ENCODE assay signal across 9 cellular contexts in the genomic region with DNA sequence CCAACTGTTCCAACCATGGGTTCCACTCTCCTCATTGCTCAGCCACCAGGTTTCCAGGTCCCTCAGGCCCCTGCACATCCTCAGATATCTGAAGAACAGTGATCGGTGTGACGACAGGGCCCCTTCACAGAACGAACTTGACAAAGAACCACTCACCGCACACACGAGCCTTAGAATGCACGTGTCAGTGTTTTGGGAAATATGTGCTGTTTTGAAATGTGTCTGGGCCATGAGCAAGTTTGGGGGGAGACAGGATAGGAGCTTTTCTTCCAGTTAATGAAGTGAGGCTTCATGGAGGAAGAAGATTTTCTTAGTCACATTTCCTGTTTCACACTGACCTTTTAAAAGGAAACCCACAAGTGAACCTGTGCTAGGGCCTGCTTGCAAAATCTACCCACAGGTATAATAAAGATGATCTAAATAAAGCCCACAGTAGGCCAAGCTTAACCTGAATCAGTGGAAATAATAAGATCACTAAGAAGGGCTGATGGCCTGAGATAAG. TPM values are rescaled to one million over a fixed set of nuclear protein-coding genes. Genes with fewer than 3 reads are reported as not detected.
DNase-seq lines count a peak whose midpoint lies in the region; ATAC-seq and TF ChIP-seq lines count a peak whose summit lies in the region.
"Had no signal": no experiment of that assay in that cellular context is flagged by ENCODE, and none has a peak within 500 bp of the region (broad histone marks: within the 10 kb centered on the region; RNA-seq: fewer than 3 reads in every experiment).

No MANE protein-coding gene starts in this region.

- H3K79me2 ChIP-seq in parathyroid adenoma (no peaks in the 10 kb centered on the region), osteoblast (ENCODE audit: insufficient read depth, low read length) (no peaks in the 10 kb centered on the region)

- no peaks in the 10 kb centered on the region for H3K36me3 Mint-ChIP-seq in IgD-negative memory B cell
- no peaks in the 10 kb centered on the region for H3K36me3 Mint-ChIP-seq in activated T-cell treated with anti-CD3 and anti-CD28 coated beads, Interleukin-2, amount 50 U/mL, for 24 hours (ENCODE audit: low read depth)

- H3K27ac Mint-ChIP-seq in IgD-negative memory B cell = peak overlapping the region; percentile 21 to 90 (median 69)
- H3K27ac Mint-ChIP-seq in activated T-cell treated with anti-CD3 and anti-CD28 coated beads, Interleukin-2, amount 50 U/mL, for 24 hours = peak overlapping the region; percentile 89

- ATAC-seq in GM18870 (IDR thresholded peaks at IDR 0.05; ENCODE audit: unreplicated experiment) (peak; percentile 58), GM19467 (IDR thresholded peaks at IDR 0.05; ENCODE audit: unreplicated experiment) (no peak)

- no peaks in the 10 kb centered on the region for H3K27me3 Mint-ChIP-seq in IgD-negative memory B cell
- H3K27me3 Mint-ChIP-seq in activated T-cell treated with anti-CD3 and anti-CD28 coated beads, Interleukin-2, amount 50 U/mL, for 24 hours = no peaks in the 10 kb centered on the region

- no peak for TF ChIP-seq EP300 in transverse colon (IDR thresholded peaks at IDR 0.05; ENCODE audit: low read depth)

- H3K36me3 ChIP-seq in parathyroid adenoma (ENCODE audit: control insufficient read depth, insufficient read depth, low read length) (no peaks in the 10 kb centered on the region), transverse colon (no peaks in the 10 kb centered on the region), osteoblast (ENCODE audit: insufficient read depth, low read length) (no peaks in the 10 kb centered on the region)
- H3K36me3 ChIP-seq: thoracic aorta had no signal

- H3K4me3 ChIP-seq in parathyroid adenoma (ENCODE audit: low read depth, low read length) (peak overlapping the region; percentile 1), transverse colon (no peak overlapping the region), osteoblast (ENCODE audit: insufficient read depth, low read length) (no peak overlapping the region)
- H3K4me3 ChIP-seq: thoracic aorta had no signal

- H3K27ac ChIP-seq in parathyroid adenoma (peak overlapping the region; percentile 79), transverse colon (peak overlapping the region in 2 of 4 donors; percentile 32 to 62), osteoblast (ENCODE audit: low read depth, low read length) (no peak overlapping the region)
- H3K27ac ChIP-seq: thoracic aorta had no signal

- H3K9me3 ChIP-seq in parathyroid adenoma (ENCODE audit: control insufficient read depth, low read length) (no peaks in the 10 kb centered on the region), transverse colon (no peaks in the 10 kb centered on the region), osteoblast (ENCODE audit: low read depth, low read length) (no peaks in the 10 kb centered on the region)
- H3K9me3 ChIP-seq: thoracic aorta had no signal

- in situ Hi-C loops in transverse colon (cut with MboI; ENCODE audit: low pct_ligation_motif_present in 1 of 4, low pct_unique_long_range_greater_than_20kb in 1 of 4, low sequenced_read_pairs in 3 of 4) = no loop called here

- H3K27me3 ChIP-seq in parathyroid adenoma (ENCODE audit: control insufficient read depth, insufficient read depth, low read length) (no peaks in the 10 kb centered on the region), transverse colon (no peaks in the 10 kb centered on the region), osteoblast (ENCODE audit: insufficient read depth, low read length) (no peaks in the 10 kb centered on the region)

- TF ChIP-seq CTCF in parathyroid adenoma (IDR thresholded peaks at IDR 0.05) = no peak
- no peak for TF ChIP-seq CTCF in transverse colon (IDR thresholded peaks at IDR 0.05)
- no peak for TF ChIP-seq CTCF in osteoblast (IDR thresholded peaks at IDR 0.05; ENCODE audit: extremely low read depth, low read depth, low read length)

- H3K4me3 Mint-ChIP-seq in IgD-negative memory B cell = peak overlapping the region in 3 of 4 donors; percentile 16 to 77 (median 58)
- H3K4me3 Mint-ChIP-seq in activated T-cell treated with anti-CD3 and anti-CD28 coated beads, Interleukin-2, amount 50 U/mL, for 24 hours = peak overlapping the region; percentile 24

- WGBS in transverse colon (ENCODE audit: low coverage in 1 of 2), 2 donors = 74 to 80% methylated on average over 1 to 6 of the region's 6 CpGs

- H2AFZ ChIP-seq in parathyroid adenoma = peak overlapping the region; percentile 13
- no peak overlapping the region for H2AFZ ChIP-seq in osteoblast (ENCODE audit: low read length)

- peaks cover 37 to 41% (median 39%) of the 10 kb centered on the region in 3 donors for H3K4me1 Mint-ChIP-seq in IgD-negative memory B cell
- H3K4me1 Mint-ChIP-seq in activated T-cell treated with anti-CD3 and anti-CD28 coated beads, Interleukin-2, amount 50 U/mL, for 24 hours (ENCODE audit: low read depth) = peaks cover 46% of the 10 kb centered on the region

- H3K9ac ChIP-seq in parathyroid adenoma = no peak overlapping the region

- peak; percentile 64 for DNase-seq in activated T-cell treated with anti-CD3 and anti-CD28 coated beads, Interleukin-2, amount 50 U/mL, for 24 hours
- no peak for DNase-seq in transverse colon
- no peak for DNase-seq in cerebellar cortex (ENCODE audit: low spot score)
- no peak for DNase-seq in osteoblast (ENCODE audit: insufficient read length, low spot score, missing footprints)

- H3K4me1 ChIP-seq in parathyroid adenoma (peaks cover 37% of the 10 kb centered on the region), transverse colon (peaks cover 0 to 31% (median 13%) of the 10 kb centered on the region in 4 donors), osteoblast (ENCODE audit: insufficient read depth, low read length) (no peaks in the 10 kb centered on the region)

- intact Hi-C loops in transverse colon (cut with DNase I; ENCODE audit: low total_unique reads) = no loop called here

- H3K9me3 Mint-ChIP-seq in IgD-negative memory B cell = no peaks in the 10 kb centered on the region
- no peaks in the 10 kb centered on the region for H3K9me3 Mint-ChIP-seq in activated T-cell treated with anti-CD3 and anti-CD28 coated beads, Interleukin-2, amount 50 U/mL, for 24 hours

- no peak for TF ChIP-seq POLR2A in transverse colon (IDR thresholded peaks at IDR 0.05)

- H3K4me2 ChIP-seq in parathyroid adenoma (ENCODE audit: low read length) (peak overlapping the region; percentile 57), osteoblast (ENCODE audit: insufficient read depth, low read length) (no peak overlapping the region)

- no peaks in the 10 kb centered on the region for H4K20me1 ChIP-seq in osteoblast (ENCODE audit: insufficient read depth, low read length)

RNA-seq across cellular contexts. Expression of gene ZFP36L1, which starts 58.6 kb away (rescaled TPM):
- 275 TPM for polyA plus RNA-seq in IgD-negative memory B cell
- 100 to 1,000 TPM; 180 to 712 (median 266) TPM for total RNA-seq in transverse colon
- total RNA-seq in osteoblast = 46.7 and 47.1 TPM in 2 replicates
